ENCODE assay signal across 15 cellular contexts in the genomic region with DNA sequence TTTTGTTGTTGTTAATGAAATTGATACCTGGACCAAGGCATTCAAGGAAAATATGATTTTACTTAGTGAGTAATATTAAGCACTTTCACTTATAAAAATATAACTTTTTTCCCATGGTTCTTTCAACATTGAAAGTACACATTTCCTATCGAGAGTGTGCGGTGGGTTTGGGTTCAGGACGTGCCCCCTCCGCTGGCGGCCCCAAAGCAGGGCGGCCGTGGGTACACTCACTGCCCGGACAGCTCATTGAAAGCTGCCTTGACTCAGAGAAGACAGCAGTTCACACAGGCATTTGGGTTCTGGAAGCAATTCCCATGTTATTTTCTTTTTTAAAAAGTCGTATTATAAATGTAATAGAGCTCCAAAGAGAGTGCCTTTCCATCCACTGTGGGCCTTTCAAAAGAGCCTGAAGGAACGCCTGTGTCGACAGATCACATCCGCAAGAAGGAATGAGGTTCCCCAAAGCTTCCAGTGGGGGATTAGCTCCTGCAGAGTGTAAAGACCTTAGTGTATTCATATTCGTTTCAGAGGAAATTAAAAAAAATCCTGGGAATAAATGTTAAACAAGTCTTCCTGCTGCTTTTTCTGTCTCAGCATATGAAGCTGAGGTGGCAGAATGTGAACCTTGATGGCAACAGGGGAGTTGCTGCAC.
DNase-seq lines count a peak whose midpoint lies in the region; ATAC-seq and TF ChIP-seq lines count a peak whose summit lies in the region.
"Had no signal": no experiment of that assay in that cellular context is flagged by ENCODE, and none has a peak within 500 bp of the region (broad histone marks: within the 10 kb centered on the region; RNA-seq: fewer than 3 reads in every experiment).

No MANE protein-coding gene starts in this region.

- WGBS in H9 (ENCODE audit: extremely low coverage, insufficient read length, low lambda C conversion rate): no CpG with 5 or more reads among the region's 13 CpGs
- WGBS in mesenchymal stem cell: 93% methylated on average over 13 of the region's 13 CpGs

- TF ChIP-seq POLR2A in breast epithelium (IDR thresholded peaks at IDR 0.05): no peak

- no peak overlapping the region for H4K5ac ChIP-seq in H9 (ENCODE audit: insufficient read length, low read depth, low read length)

- H2BK15ac ChIP-seq in H9 (ENCODE audit: low read depth, low read length) (no peak overlapping the region), mesenchymal stem cell (ENCODE audit: low read depth, poor library complexity, severe bottlenecking) (peak overlapping the region; percentile 41)

- no peaks in the 10 kb centered on the region for H3K36me3 Mint-ChIP-seq in H9 (ENCODE audit: insufficient read depth in 1 of 3, low read depth in 3 of 3)
- H3K36me3 Mint-ChIP-seq: CD8-positive, alpha-beta T cell had no signal

- peaks cover 7 to 10% of the 10 kb centered on the region in 2 experiments for H3K4me1 Mint-ChIP-seq in H9
- H3K4me1 Mint-ChIP-seq: B cell had no signal

- no peak overlapping the region for H3K4me2 ChIP-seq in H9 (ENCODE audit: insufficient read depth, insufficient read length, low read length)
- H3K4me2 ChIP-seq in mesenchymal stem cell (ENCODE audit: low read length, poor library complexity, severe bottlenecking): no peak overlapping the region

- H3K27ac Mint-ChIP-seq in H9: no peak overlapping the region
- H3K27ac Mint-ChIP-seq: B cell; CD8-positive, alpha-beta T cell had no signal

- H3K9me3 ChIP-seq in H9 (ENCODE audit: control insufficient read depth, low read depth, low read length) (no peaks in the 10 kb centered on the region), mesenchymal stem cell (ENCODE audit: control insufficient read depth, low read length) (no peaks in the 10 kb centered on the region), tibial artery (no peaks in the 10 kb centered on the region), breast epithelium (no peaks in the 10 kb centered on the region)
- H3K9me3 ChIP-seq: BLaER1 treated with 17β-estradiol and CSF1 and Interleukin-3, amounts not matched to agents 10 nM and 100 nM had no signal

- peaks cover 47% of the 10 kb centered on the region for H3K27me3 Mint-ChIP-seq in H9 (ENCODE audit: low read depth)

- H2BK120ac ChIP-seq in H9 (ENCODE audit: low read depth, low read length, poor library complexity, severe bottlenecking) (no peak overlapping the region), mesenchymal stem cell (ENCODE audit: low read depth, low read length) (no peak overlapping the region)

- H3K27ac ChIP-seq in H9 (ENCODE audit: insufficient read length, low read depth, low read length) (no peak overlapping the region), mesenchymal stem cell (ENCODE audit: low read length, poor library complexity, severe bottlenecking) (no peak overlapping the region), tibial artery (peak overlapping the region; percentile 44 to 46), breast epithelium (no peak overlapping the region)
- H3K27ac ChIP-seq: BLaER1 treated with 17β-estradiol and CSF1 and Interleukin-3, amounts not matched to agents 10 nM and 100 nM; HL-60 had no signal

- no peaks in the 10 kb centered on the region for H3K79me2 ChIP-seq in H9 (ENCODE audit: insufficient read depth, low read length)

- H4K8ac ChIP-seq in H9 (replicated peaks; ENCODE audit: insufficient read length, low read depth, low read length): no peak overlapping the region
- no peak overlapping the region for H4K8ac ChIP-seq in mesenchymal stem cell (ENCODE audit: low read length)

- ATAC-seq in HG02938 (IDR thresholded peaks at IDR 0.05; ENCODE audit: unreplicated experiment): no peak
- ATAC-seq: CD8-positive, alpha-beta T cell; GM12878 had no signal

- no peak overlapping the region for H3K56ac ChIP-seq in H9 (ENCODE audit: insufficient read length, low read depth, low read length)

- H3K79me1 ChIP-seq in H9 (ENCODE audit: insufficient read depth, low read depth, low read length, poor library complexity, severe bottlenecking) (no peaks in the 10 kb centered on the region), mesenchymal stem cell (replicated peaks; ENCODE audit: low read length, poor library complexity, severe bottlenecking) (no peaks in the 10 kb centered on the region)

- H3K9ac ChIP-seq in H9 (ENCODE audit: extremely low read depth, insufficient read length, low read length) (no peak overlapping the region), mesenchymal stem cell (ENCODE audit: low read length) (no peak overlapping the region)
- H3K9ac ChIP-seq: BLaER1 treated with 17β-estradiol and CSF1 and Interleukin-3, amounts not matched to agents 10 nM and 100 nM had no signal

- H3K4me3 Mint-ChIP-seq in H9: no peak overlapping the region
- H3K4me3 Mint-ChIP-seq: B cell; CD8-positive, alpha-beta T cell had no signal

- H3K14ac ChIP-seq in H9 (ENCODE audit: insufficient read depth, low read length): no peak overlapping the region
- H3K14ac ChIP-seq in mesenchymal stem cell (ENCODE audit: low read length in 2 of 2): no peak overlapping the region

- H4K20me1 ChIP-seq in H9 (ENCODE audit: control insufficient read depth, insufficient read depth, insufficient read length): no peaks in the 10 kb centered on the region
- H4K20me1 ChIP-seq: BLaER1 treated with 17β-estradiol and CSF1 and Interleukin-3, amounts not matched to agents 10 nM and 100 nM had no signal

- H2BK20ac ChIP-seq in H9 (ENCODE audit: low read depth, low read length, poor library complexity, severe bottlenecking): no peak overlapping the region

- H2BK12ac ChIP-seq in H9 (ENCODE audit: insufficient read length, low read depth, low read length) (no peak overlapping the region), mesenchymal stem cell (ENCODE audit: low read length in 2 of 2) (no peak overlapping the region)

- H3K23me2 ChIP-seq in H9 (ENCODE audit: insufficient read length, low read depth, low read length, poor library complexity, severe bottlenecking): no peaks in the 10 kb centered on the region

- no peak overlapping the region for H3K18ac ChIP-seq in H9 (ENCODE audit: insufficient read length, low read depth, low read length)
- no peak overlapping the region for H3K18ac ChIP-seq in mesenchymal stem cell (ENCODE audit: low read depth in 1 of 2, low read length in 2 of 2)

- H3K4me1 ChIP-seq in H9 (ENCODE audit: insufficient read depth, low read length): no peaks in the 10 kb centered on the region
- H3K4me1 ChIP-seq in mesenchymal stem cell (ENCODE audit: control insufficient read depth, insufficient read depth, low read depth, low read length): no peaks in the 10 kb centered on the region
- H3K4me1 ChIP-seq in tibial artery: peaks cover 0 to 61% (median 23%) of the 10 kb centered on the region in 4 donors
- H3K4me1 ChIP-seq in breast epithelium: no peaks in the 10 kb centered on the region

- no peaks in the 10 kb centered on the region; a peak in 1 of 5 replicates for H3K9me3 Mint-ChIP-seq in H9
- H3K9me3 Mint-ChIP-seq: CD8-positive, alpha-beta T cell had no signal

- H2AK5ac ChIP-seq in H9 (ENCODE audit: insufficient read length, low read length): no peak overlapping the region
- H2AK5ac ChIP-seq in mesenchymal stem cell (ENCODE audit: low read length, severe bottlenecking): no peak overlapping the region

- no peak overlapping the region for H4K91ac ChIP-seq in H9 (ENCODE audit: insufficient read length, low read depth, low read length)
- H4K91ac ChIP-seq in mesenchymal stem cell (ENCODE audit: low read length): no peak overlapping the region

- no peak overlapping the region for H3T11ph ChIP-seq in H9 (ENCODE audit: low read length)

- peak; percentile 48 for TF ChIP-seq CTCF in H9 (conservative IDR thresholded peaks at IDR 0.05)
- TF ChIP-seq CTCF in choroid plexus epithelial cell (conservative IDR thresholded peaks at IDR 0.05; ENCODE audit: low read depth, low read length): peak; percentile 7
- TF ChIP-seq CTCF in tibial artery (IDR thresholded peaks at IDR 0.05): no peak
- no peak for TF ChIP-seq CTCF in breast epithelium (IDR thresholded peaks at IDR 0.05)

- no peak overlapping the region for H3K4ac ChIP-seq in H9 (ENCODE audit: low read depth, low read length)
- no peak overlapping the region for H3K4ac ChIP-seq in mesenchymal stem cell (ENCODE audit: low read depth in 1 of 2, low read length in 2 of 2)

- no peak overlapping the region for H2BK5ac ChIP-seq in H9 (ENCODE audit: insufficient read length, low read length)
- no peak overlapping the region for H2BK5ac ChIP-seq in mesenchymal stem cell (ENCODE audit: low read depth, low read length, poor library complexity, severe bottlenecking)

- H3K36me3 ChIP-seq in mesenchymal stem cell (ENCODE audit: control insufficient read depth in 1 of 2, insufficient read depth in 2 of 2, low read depth in 1 of 2, low read length in 2 of 2) (no peaks in the 10 kb centered on the region), tibial artery (peaks cover 0 to 5% (median 0%) of the 10 kb centered on the region in 3 donors), breast epithelium (no peaks in the 10 kb centered on the region)
- H3K36me3 ChIP-seq: BLaER1 treated with 17β-estradiol and CSF1 and Interleukin-3, amounts not matched to agents 10 nM and 100 nM had no signal

- DNase-seq in H9 (no peak), choroid plexus epithelial cell (ENCODE audit: low read depth) (no peak), mesenchymal stem cell (no peak), tibial artery (no peak), midbrain (lab: John Stamatoyannopoulos, UW) (no peak), breast epithelium (ENCODE audit: low spot score in 2 of 2) (no peak), EL (no peak)
- DNase-seq: Calu3; CD8-positive, alpha-beta T cell; DMS79 treated with DMSO at 0.1 percent for 48 hours had no signal

- H3K27me3 ChIP-seq in H9 (ENCODE audit: insufficient read depth, low read length) (no peaks in the 10 kb centered on the region), mesenchymal stem cell (ENCODE audit: control insufficient read depth in 1 of 2, insufficient read depth in 1 of 2, low read length in 2 of 2) (peaks cover 6 to 20% of the 10 kb centered on the region in 2 experiments), tibial artery (no peaks in the 10 kb centered on the region), breast epithelium (no peaks in the 10 kb centered on the region)
- H3K27me3 ChIP-seq: BLaER1 treated with 17β-estradiol and CSF1 and Interleukin-3, amounts not matched to agents 10 nM and 100 nM had no signal

- H2AFZ ChIP-seq in H9 (ENCODE audit: low read length) (no peak overlapping the region), mesenchymal stem cell (ENCODE audit: low read depth, low read length) (no peak overlapping the region)

- H3K23ac ChIP-seq in H9 (ENCODE audit: insufficient read length, low read depth, low read length): no peak overlapping the region
- no peak overlapping the region for H3K23ac ChIP-seq in mesenchymal stem cell (ENCODE audit: low read length in 2 of 2)

- intact Hi-C loops in tibial artery (cut with DNase I; ENCODE audit: low total_unique reads): loop anchor here (5.0 kb wide), 1 partner anchor 76 kb away; a partner anchor contains a TSS
- intact Hi-C loops in breast epithelium (cut with DNase I; ENCODE audit: low total_unique reads): no loop called here

- H3K4me3 ChIP-seq in choroid plexus epithelial cell (ENCODE audit: low read depth, low read length) (no peak overlapping the region), mesenchymal stem cell (ENCODE audit: insufficient read depth in 1 of 2, low read depth in 1 of 2, low read length in 2 of 2) (no peak overlapping the region), tibial artery (no peak overlapping the region), breast epithelium (no peak overlapping the region)
- H3K4me3 ChIP-seq: BLaER1 treated with 17β-estradiol and CSF1 and Interleukin-3, amounts not matched to agents 10 nM and 100 nM; GM12878 had no signal

Comparison
In these comparisons a context has a peak if more than half of its experiments do, and no peak if none do; other contexts are left out.
1. H3K27ac ChIP-seq: peak in tibial artery (2 of 2); none in H9 (single experiment), mesenchymal stem cell (single experiment) and breast epithelium (0 of 2).
2. CTCF ChIP-seq: peak in H9 (single experiment) and choroid plexus epithelial cell (single experiment); none in tibial artery (0 of 2) and breast epithelium (0 of 3).